Comparison of ENCODE assay signal across 6 cellular contexts in the genomic region with DNA sequence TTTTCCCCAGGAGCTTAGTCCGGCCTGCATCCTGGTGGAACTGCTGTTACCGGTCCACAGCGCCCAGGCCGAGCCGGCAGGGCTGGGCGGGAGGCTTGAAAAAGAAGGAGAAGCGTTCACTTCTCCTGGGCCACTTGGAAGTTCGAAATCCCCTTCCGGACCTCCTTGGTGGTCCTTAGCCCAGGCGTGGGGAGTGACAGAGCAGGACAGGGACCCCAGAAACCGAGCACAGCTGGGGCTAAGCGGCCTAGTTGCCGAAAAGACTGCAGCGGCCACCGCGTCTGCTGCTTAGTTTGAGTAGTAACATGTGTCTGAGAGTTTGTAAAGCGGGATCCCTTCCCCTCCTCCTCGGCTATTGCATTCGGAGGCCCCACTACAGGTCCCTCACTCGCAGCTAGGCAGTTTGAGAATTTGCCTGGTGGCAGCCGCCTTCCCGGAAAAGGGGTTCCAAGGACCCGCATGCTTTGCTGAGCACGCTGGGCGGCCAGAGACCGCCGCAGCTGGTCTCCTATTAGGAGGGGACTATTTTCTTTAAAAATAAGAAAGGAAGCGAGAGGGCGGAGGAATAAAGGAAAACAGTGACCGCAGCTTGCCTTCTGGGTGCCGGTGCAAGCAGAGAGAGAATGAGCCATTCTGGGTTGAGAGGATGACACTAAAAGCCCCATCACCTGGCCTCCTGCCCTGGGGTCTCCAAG. TPM values are rescaled to one million over a fixed set of nuclear protein-coding genes. Genes with fewer than 3 reads are reported as not detected.
DNase-seq lines count a peak whose midpoint lies in the region; ATAC-seq, FAIRE-seq and TF ChIP-seq lines count a peak whose summit lies in the region.

No MANE protein-coding gene starts in this region.

- no peak overlapping the region for H2BK5ac ChIP-seq in H1 (ENCODE audit: low read depth, low read length)

- no peak overlapping the region for H3K56ac ChIP-seq in H1 (replicated peaks; ENCODE audit: insufficient read length, low read depth, low read length)

- TF ChIP-seq RAD21 in H1 (IDR thresholded peaks at IDR 0.05 in 1 of 2, conservative IDR thresholded peaks at IDR 0.05 in 1 of 2; ENCODE audit: low read depth in 2 of 2, low read length in 2 of 2) = no peak

- no peak overlapping the region; the same call in 1 of the 2 replicates for H3K27ac ChIP-seq in HUES6 (ENCODE audit: low read depth, low read length)
- no peak overlapping the region for H3K27ac ChIP-seq in H1 (ENCODE audit: low read depth, low read length)
- peak overlapping the region; percentile 90 for H3K27ac ChIP-seq in rectal smooth muscle tissue (ENCODE audit: low read depth, low read length)

- H3K4ac ChIP-seq in H1 (replicated peaks; ENCODE audit: insufficient read length, low read depth, low read length) = no peak overlapping the region

- H2BK12ac ChIP-seq in H1 (ENCODE audit: low read depth, low read length) = 0 out of 2 replicates have a peak overlapping the region, but pooled peaks have one; percentile 27

- H3K23ac ChIP-seq in H1 (ENCODE audit: insufficient read length) = no peak overlapping the region

- DNase-seq in H1 (ENCODE audit: low read depth in 1 of 2, low spot score in 2 of 2) (no peak), DMS53 (lab: John Stamatoyannopoulos, UW) (no peak)

- no peak overlapping the region for H4K91ac ChIP-seq in H1 (replicated peaks; ENCODE audit: insufficient read length, low read length)

- H3K27me3 ChIP-seq in HUES6 (ENCODE audit: control insufficient read depth, insufficient read depth, low read length) = peaks cover 100% of the 10 kb centered on the region
- peaks cover 96 to 100% (median 99%) of the 10 kb centered on the region in 4 experiments for H3K27me3 ChIP-seq in H1 (replicated peaks in 1 of 4; ENCODE audit: control insufficient read depth in 3 of 4, extremely low read depth in 1 of 4, insufficient read depth in 3 of 4, low read length in 3 of 4)
- peaks cover 2% of the 10 kb centered on the region for H3K27me3 ChIP-seq in rectal smooth muscle tissue (ENCODE audit: control insufficient read depth, insufficient read depth, low read length)

- POLR2A ChIA-PET in H1 (lab: Charles Lee; ENCODE audit: partially characterized antibody) = no interaction called here

- WGBS in H1 (ENCODE audit: extremely low coverage in 1 of 2, insufficient coverage in 1 of 2, insufficient read length in 1 of 2, insufficient replicate concordance in 2 of 2, low coverage in 1 of 2, low lambda C conversion rate in 2 of 2, missing lambda C conversion rate in 1 of 2), 2 experiments = 15% methylated on average over 31 of the region's 31 CpGs; no CpG with 5 or more reads in 1 of the 2 experiments

- H3K4me3 ChIP-seq in HUES6 (ENCODE audit: low read depth, low read length) (peak overlapping the region; percentile 57), H1 (ENCODE audit: extremely low read depth in 1 of 4, insufficient read depth in 2 of 4, low read depth in 3 of 4, low read length in 4 of 4) (no peak overlapping the region), rectal smooth muscle tissue (ENCODE audit: low read length) (peak overlapping the region; percentile 94)

- H3K9ac ChIP-seq in HUES6 (ENCODE audit: low read length) (peak overlapping the region; percentile 87), H1 (replicated peaks in 1 of 4; ENCODE audit: extremely low read depth in 1 of 4, low read depth in 3 of 4, low read length in 3 of 4) (no peak overlapping the region), rectal smooth muscle tissue (ENCODE audit: low read length) (no peak overlapping the region)

- no peak overlapping the region for H2BK20ac ChIP-seq in H1 (ENCODE audit: low read length)

- TF ChIP-seq POLR2A in H1 (IDR thresholded peaks at IDR 0.05; ENCODE audit: control extremely low read depth in 1 of 2, low read depth in 2 of 2, low read length in 2 of 2) = no peak

- H3K4me2 ChIP-seq in H1 (ENCODE audit: insufficient read depth in 1 of 2, low read depth in 2 of 2, low read length in 2 of 2) = peak overlapping the region in 1 of 2 experiments; percentile 45; a peak in 3 of 4 replicates

- peaks cover 38 to 49% of the 10 kb centered on the region in 2 experiments for H4K20me1 ChIP-seq in H1 (replicated peaks in 1 of 2; ENCODE audit: control insufficient read depth in 1 of 2, insufficient read depth in 2 of 2, low read length in 2 of 2)

- no peaks in the 10 kb centered on the region for H3K79me2 ChIP-seq in H1 (ENCODE audit: control insufficient read depth in 1 of 2, insufficient read depth in 2 of 2, low read length in 2 of 2)

- no peak overlapping the region; the same call in 1 of the 2 replicates for H3K18ac ChIP-seq in H1 (ENCODE audit: extremely low read depth, low read length)

- no peak overlapping the region for H2BK120ac ChIP-seq in H1 (replicated peaks; ENCODE audit: low read depth, low read length)

- no peak overlapping the region for H4K5ac ChIP-seq in H1 (ENCODE audit: insufficient read length, low read depth, low read length)

- TF ChIP-seq CTCF in H1 (IDR thresholded peaks at IDR 0.05; ENCODE audit: control extremely low read depth in 1 of 3, insufficient read depth in 1 of 3, low read depth in 1 of 3, low read length in 3 of 3) = no peak

- no peak overlapping the region for H2AFZ ChIP-seq in H1 (ENCODE audit: low read length)

- H3K79me1 ChIP-seq in H1 (ENCODE audit: low read depth, low read length) = no peaks in the 10 kb centered on the region

- no peak for TF ChIP-seq EP300 in H1 (IDR thresholded peaks at IDR 0.05; ENCODE audit: borderline replicate concordance in 1 of 2, low read depth in 2 of 2, low read length in 2 of 2)

- H3K36me3 ChIP-seq in HUES6 (ENCODE audit: control insufficient read depth, insufficient read depth, low read length) = no peaks in the 10 kb centered on the region; the same call in 1 of the 2 replicates
- H3K36me3 ChIP-seq in H1 (ENCODE audit: control insufficient read depth in 2 of 4, insufficient read depth in 4 of 4, low read length in 3 of 4) = no peaks in the 10 kb centered on the region; a peak in 1 of 8 replicates
- H3K36me3 ChIP-seq in rectal smooth muscle tissue (ENCODE audit: control insufficient read depth, insufficient read depth, low read length) = no peaks in the 10 kb centered on the region

- H4K8ac ChIP-seq in H1 (ENCODE audit: extremely low read depth, insufficient read depth, low read length) = no peak overlapping the region

- no peak overlapping the region for H3K14ac ChIP-seq in H1 (ENCODE audit: insufficient read length)

- H3K4me1 ChIP-seq in HUES6 (ENCODE audit: control insufficient read depth, insufficient read depth, low read length) (peaks cover 41% of the 10 kb centered on the region), H1 (replicated peaks in 1 of 4; ENCODE audit: control insufficient read depth in 3 of 4, insufficient read depth in 4 of 4, low read length in 3 of 4) (peaks cover 0 to 12% (median 4%) of the 10 kb centered on the region in 4 experiments; a peak in 5 of 7 replicates), rectal smooth muscle tissue (ENCODE audit: control insufficient read depth, insufficient read depth, low read length) (peaks cover 21% of the 10 kb centered on the region)

- no peak for ATAC-seq in GM18502 (IDR thresholded peaks at IDR 0.05; ENCODE audit: poor library complexity, unreplicated experiment)
- ATAC-seq in GM18907 (IDR thresholded peaks at IDR 0.05; ENCODE audit: unreplicated experiment) = no peak

- FAIRE-seq in H1 (lab: Jason Lieb, UNC) = no peak

- H3K23me2 ChIP-seq in H1 (ENCODE audit: low read depth, low read length) = no peaks in the 10 kb centered on the region; the same call in 1 of the 2 replicates

- H3K9me3 ChIP-seq in HUES6 (ENCODE audit: control insufficient read depth, insufficient read depth, low read depth, low read length) = no peaks in the 10 kb centered on the region
- H3K9me3 ChIP-seq in H1 (ENCODE audit: insufficient read depth in 2 of 2, low read depth in 1 of 2, low read length in 1 of 2) = no peaks in the 10 kb centered on the region; a peak in 1 of 4 replicates

- CTCF ChIA-PET in H1 (lab: Charles Lee; ENCODE audit: partially characterized antibody) = interaction anchor here (0.6 to 7.0 kb wide), 18 partner anchors 16 to 747 kb away, joined by 3 to 53 read pairs (median 4); no protein-coding TSS in a partner anchor

- no peak overlapping the region for H2BK15ac ChIP-seq in H1 (ENCODE audit: low read length)

- 0 out of 2 replicates have a peak overlapping the region, but pooled peaks have one; percentile 19 for H2AK5ac ChIP-seq in H1 (ENCODE audit: low read depth, low read length)

RNA-seq across cellular contexts. Expression of a gene that starts 1.0 kb away (rescaled TPM):
- total RNA-seq in H1 (2021; fragmentation: NEBNext Ultra II Directional; extraction: Animal tissue kit (Norgen Biotek cat#: 25700)) = not detected in 2 replicates
- not detected in 2 replicates for polyA plus RNA-seq in H1 (2011; rRNA removed)
- not detected for polyA plus RNA-seq in H1 (2011; cell fraction: cytosol; rRNA removed)
- not detected for polyA plus RNA-seq in H1 (2011; cell fraction: nucleus; rRNA removed)
- polyA plus RNA-seq in H1 (2012, experiment 1 of 2) = not detected in 4 replicates
- not detected for polyA plus RNA-seq in H1 (2012, experiment 2 of 2)
- not detected for polyA plus RNA-seq in H1 (2013, experiment 1 of 2)
- not detected for polyA plus RNA-seq in H1 (2013, experiment 2 of 2)
- 0.07 TPM in 1 of 2 replicates, not detected in the other for polyA minus RNA-seq in H1 (2011; rRNA and poly(A)+ RNA removed)
- not detected for polyA minus RNA-seq in H1 (2011; cell fraction: cytosol; rRNA and poly(A)+ RNA removed)
- polyA minus RNA-seq in H1 (2011; cell fraction: nucleus; rRNA and poly(A)+ RNA removed) = not detected

RNA-seq across cellular contexts. Expression of a gene that starts 4.5 kb away (rescaled TPM):
- not detected in 2 replicates for total RNA-seq in H1 (2021; fragmentation: NEBNext Ultra II Directional; extraction: Animal tissue kit (Norgen Biotek cat#: 25700))
- polyA plus RNA-seq in H1 (2011; rRNA removed) = not detected in 2 replicates
- not detected for polyA plus RNA-seq in H1 (2011; cell fraction: cytosol; rRNA removed)
- polyA plus RNA-seq in H1 (2011; cell fraction: nucleus; rRNA removed) = not detected
- polyA plus RNA-seq in H1 (2012, experiment 1 of 2) = 0.28 TPM in 1 of 4 replicates, not detected in the others
- polyA plus RNA-seq in H1 (2012, experiment 2 of 2) = not detected
- polyA plus RNA-seq in H1 (2013, experiment 1 of 2) = not detected
- polyA plus RNA-seq in H1 (2013, experiment 2 of 2) = not detected
- polyA minus RNA-seq in H1 (2011; rRNA and poly(A)+ RNA removed) = 0.19 TPM in 1 of 2 replicates, not detected in the other
- polyA minus RNA-seq in H1 (2011; cell fraction: cytosol; rRNA and poly(A)+ RNA removed) = not detected
- polyA minus RNA-seq in H1 (2011; cell fraction: nucleus; rRNA and poly(A)+ RNA removed) = 1.00 TPM

RNA-seq across cellular contexts. Expression of a gene that starts 10.2 kb away (rescaled TPM):
- not detected in 2 replicates for total RNA-seq in H1 (2021; fragmentation: NEBNext Ultra II Directional; extraction: Animal tissue kit (Norgen Biotek cat#: 25700))
- not detected in 2 replicates for polyA plus RNA-seq in H1 (2011; rRNA removed)
- polyA plus RNA-seq in H1 (2011; cell fraction: cytosol; rRNA removed) = not detected
- polyA plus RNA-seq in H1 (2011; cell fraction: nucleus; rRNA removed) = not detected
- polyA plus RNA-seq in H1 (2012, experiment 1 of 2) = 0.09 to 0.17 TPM in 2 of 4 replicates, not detected in the others
- not detected for polyA plus RNA-seq in H1 (2012, experiment 2 of 2)
- polyA plus RNA-seq in H1 (2013, experiment 1 of 2) = not detected
- polyA plus RNA-seq in H1 (2013, experiment 2 of 2) = not detected
- polyA minus RNA-seq in H1 (2011; rRNA and poly(A)+ RNA removed) = not detected in 2 replicates
- polyA minus RNA-seq in H1 (2011; cell fraction: cytosol; rRNA and poly(A)+ RNA removed) = not detected
- polyA minus RNA-seq in H1 (2011; cell fraction: nucleus; rRNA and poly(A)+ RNA removed) = not detected

RNA-seq across cellular contexts. Expression of a gene that starts 16.3 kb away (rescaled TPM):
- not detected in 2 replicates for total RNA-seq in H1 (2021; fragmentation: NEBNext Ultra II Directional; extraction: Animal tissue kit (Norgen Biotek cat#: 25700))
- polyA plus RNA-seq in H1 (2011; rRNA removed) = not detected in 2 replicates
- not detected for polyA plus RNA-seq in H1 (2011; cell fraction: cytosol; rRNA removed)
- not detected for polyA plus RNA-seq in H1 (2011; cell fraction: nucleus; rRNA removed)
- polyA plus RNA-seq in H1 (2012, experiment 1 of 2) = not detected in 4 replicates
- not detected for polyA plus RNA-seq in H1 (2012, experiment 2 of 2)
- not detected for polyA plus RNA-seq in H1 (2013, experiment 1 of 2)
- not detected for polyA plus RNA-seq in H1 (2013, experiment 2 of 2)
- not detected in 2 replicates for polyA minus RNA-seq in H1 (2011; rRNA and poly(A)+ RNA removed)
- polyA minus RNA-seq in H1 (2011; cell fraction: cytosol; rRNA and poly(A)+ RNA removed) = not detected
- polyA minus RNA-seq in H1 (2011; cell fraction: nucleus; rRNA and poly(A)+ RNA removed) = not detected

RNA-seq across cellular contexts. Expression of a gene that starts 16.4 kb away (rescaled TPM):
- total RNA-seq in H1 (2021; fragmentation: NEBNext Ultra II Directional; extraction: Animal tissue kit (Norgen Biotek cat#: 25700)) = not detected in 2 replicates
- polyA plus RNA-seq in H1 (2011; rRNA removed) = not detected in 2 replicates
- polyA plus RNA-seq in H1 (2011; cell fraction: cytosol; rRNA removed) = not detected
- polyA plus RNA-seq in H1 (2011; cell fraction: nucleus; rRNA removed) = not detected
- polyA plus RNA-seq in H1 (2012, experiment 1 of 2) = not detected in 4 replicates
- not detected for polyA plus RNA-seq in H1 (2012, experiment 2 of 2)
- not detected for polyA plus RNA-seq in H1 (2013, experiment 1 of 2)
- polyA plus RNA-seq in H1 (2013, experiment 2 of 2) = not detected
- polyA minus RNA-seq in H1 (2011; rRNA and poly(A)+ RNA removed) = not detected in 2 replicates
- polyA minus RNA-seq in H1 (2011; cell fraction: cytosol; rRNA and poly(A)+ RNA removed) = not detected
- not detected for polyA minus RNA-seq in H1 (2011; cell fraction: nucleus; rRNA and poly(A)+ RNA removed)

Comparison
In these comparisons a context has a peak if more than half of its experiments do, and no peak if none do; other contexts are left out.
1. H3K4me3 ChIP-seq: peak in HUES6 (single experiment) and rectal smooth muscle tissue (single experiment); none in H1 (0 of 4).